In the genomic region with DNA sequence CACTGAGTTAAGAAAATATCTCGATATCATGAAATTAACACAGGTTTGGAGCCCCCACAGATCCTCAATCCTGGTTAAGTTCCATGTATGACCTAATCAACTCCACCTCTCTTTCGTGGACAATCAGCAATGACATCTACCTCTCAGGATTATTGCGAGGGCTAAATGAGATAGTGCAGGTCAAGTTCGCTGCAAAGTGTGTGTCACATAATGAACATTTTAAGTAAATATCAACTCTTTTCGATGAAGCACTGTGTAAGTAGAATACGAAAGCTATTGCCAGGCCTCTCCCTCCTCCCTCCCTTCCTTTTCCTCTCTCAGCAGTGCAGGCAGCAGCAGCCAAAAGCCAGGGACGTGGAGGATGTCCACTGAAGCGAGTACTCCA, we compare ENCODE assay signal across 9 cellular contexts. TPM values are rescaled to one million over a fixed set of nuclear protein-coding genes. Genes with fewer than 3 reads are reported as not detected.
DNase-seq lines count a peak whose midpoint lies in the region; FAIRE-seq and TF ChIP-seq lines count a peak whose summit lies in the region.
"Had no signal": no experiment of that assay in that cellular context is flagged by ENCODE, and none has a peak within 500 bp of the region (broad histone marks: within the 10 kb centered on the region; RNA-seq: fewer than 3 reads in every experiment).

No MANE protein-coding gene starts in this region.

- peaks cover 38% of the 10 kb centered on the region for H3K79me2 ChIP-seq in keratinocyte (ENCODE audit: control insufficient read depth, insufficient read depth, low read length)

- H3K4me3 ChIP-seq in keratinocyte (ENCODE audit: control insufficient read depth in 2 of 3, extremely low read depth in 1 of 3, insufficient read depth in 2 of 3, low read depth in 1 of 3, low read length in 3 of 3) (peak overlapping the region in 2 of 3 experiments; percentile 3 to 28), thymus (ENCODE audit: low read length) (peak overlapping the region; percentile 83)

- peaks cover 0 to 6% of the 10 kb centered on the region in 2 experiments for H3K36me3 ChIP-seq in keratinocyte (ENCODE audit: control insufficient read depth in 2 of 2, extremely low read depth in 1 of 2, insufficient read depth in 2 of 2, low read length in 2 of 2)
- no peaks in the 10 kb centered on the region for H3K36me3 ChIP-seq in thymus (ENCODE audit: control insufficient read depth, insufficient read depth)

- intact Hi-C loops in activated T-helper 2 cell treated with anti-CD3 and anti-CD28 coated beads, Interferon-gamma antibody, Interleukin-2, Interleukin-4, amounts not matched to agents 10 μg/mL and 5 μg/mL and 100 μg/mL, durations not matched to agents 14 hours and 24 hours and 36 hours (cut with micrococcal nuclease) = loop anchor here (5.0 kb wide), 1 partner anchor 66 kb away; no protein-coding TSS in a partner anchor

- peaks cover 9% of the 10 kb centered on the region for H3K27me3 Mint-ChIP-seq in activated T-cell treated with anti-CD3 and anti-CD28 coated beads, Interleukin-2, amount 50 U/mL, for 24 hours
- peaks cover 50% of the 10 kb centered on the region for H3K27me3 Mint-ChIP-seq in activated T-helper 2 cell treated with anti-CD3 and anti-CD28 coated beads, Interferon-gamma antibody, Interleukin-2, Interleukin-4, amounts not matched to agents 10 μg/mL and 5 μg/mL and 100 μg/mL, durations not matched to agents 14 hours and 24 hours and 36 hours (ENCODE audit: low read depth)

- H3K4me1 ChIP-seq in keratinocyte (ENCODE audit: control insufficient read depth, extremely low read depth, insufficient read depth, low read length) = peaks cover 10% of the 10 kb centered on the region
- H3K4me1 ChIP-seq in thymus (ENCODE audit: control insufficient read depth, insufficient read depth, low read length) = no peaks in the 10 kb centered on the region

- WGBS in thymus = 16% methylated on average over 8 of the region's 8 CpGs

- peak overlapping the region; percentile 68 for H3K27ac Mint-ChIP-seq in activated T-cell treated with anti-CD3 and anti-CD28 coated beads, Interleukin-2, amount 50 U/mL, for 24 hours
- H3K27ac Mint-ChIP-seq in activated T-helper 2 cell treated with anti-CD3 and anti-CD28 coated beads, Interferon-gamma antibody, Interleukin-2, Interleukin-4, amounts not matched to agents 10 μg/mL and 5 μg/mL and 100 μg/mL, durations not matched to agents 14 hours and 24 hours and 36 hours = peak overlapping the region; percentile 29

- H3K27ac ChIP-seq in keratinocyte (ENCODE audit: control insufficient read depth, insufficient read depth, low read length) (peak overlapping the region; percentile 57), thymus (ENCODE audit: low read depth) (peak overlapping the region; percentile 38)

- H3K4me1 Mint-ChIP-seq in activated T-cell treated with anti-CD3 and anti-CD28 coated beads, Interleukin-2, amount 50 U/mL, for 24 hours (ENCODE audit: low read depth) = peaks cover 47% of the 10 kb centered on the region
- peaks cover 25% of the 10 kb centered on the region for H3K4me1 Mint-ChIP-seq in activated T-helper 2 cell treated with anti-CD3 and anti-CD28 coated beads, Interferon-gamma antibody, Interleukin-2, Interleukin-4, amounts not matched to agents 10 μg/mL and 5 μg/mL and 100 μg/mL, durations not matched to agents 14 hours and 24 hours and 36 hours (ENCODE audit: low read depth)

- H3K9me3 ChIP-seq in keratinocyte (ENCODE audit: control insufficient read depth, low read depth, low read length) (no peaks in the 10 kb centered on the region), thymus (ENCODE audit: control insufficient read depth) (peaks cover 2% of the 10 kb centered on the region)

- peaks cover 3% of the 10 kb centered on the region for H3K36me3 Mint-ChIP-seq in activated T-cell treated with anti-CD3 and anti-CD28 coated beads, Interleukin-2, amount 50 U/mL, for 24 hours (ENCODE audit: low read depth)
- no peaks in the 10 kb centered on the region for H3K36me3 Mint-ChIP-seq in activated T-helper 2 cell treated with anti-CD3 and anti-CD28 coated beads, Interferon-gamma antibody, Interleukin-2, Interleukin-4, amounts not matched to agents 10 μg/mL and 5 μg/mL and 100 μg/mL, durations not matched to agents 14 hours and 24 hours and 36 hours (ENCODE audit: low read depth)

- no peaks in the 10 kb centered on the region for H3K9me3 Mint-ChIP-seq in activated T-cell treated with anti-CD3 and anti-CD28 coated beads, Interleukin-2, amount 50 U/mL, for 24 hours
- no peaks in the 10 kb centered on the region for H3K9me3 Mint-ChIP-seq in activated T-helper 2 cell treated with anti-CD3 and anti-CD28 coated beads, Interferon-gamma antibody, Interleukin-2, Interleukin-4, amounts not matched to agents 10 μg/mL and 5 μg/mL and 100 μg/mL, durations not matched to agents 14 hours and 24 hours and 36 hours

- no peak for DNase-seq in activated T-cell treated with anti-CD3 and anti-CD28 coated beads, Interleukin-2, amount 50 U/mL, for 24 hours
- DNase-seq in activated T-cell treated with anti-CD3 and anti-CD28 coated beads for 4 hours = no peak
- no peak for DNase-seq in activated T-helper 2 cell treated with anti-CD3 and anti-CD28 coated beads, Interferon-gamma antibody, Interleukin-2, Interleukin-4, amounts not matched to agents 10 μg/mL and 5 μg/mL and 100 μg/mL, durations not matched to agents 14 hours and 24 hours and 36 hours (ENCODE audit: low spot score)
- no peak for DNase-seq in keratinocyte (ENCODE audit: low read depth, low spot score)
- no peak for DNase-seq in DMS53 treated with DMSO at 0.1 percent for 48 hours (lab: John Stamatoyannopoulos, UW; ENCODE audit: unreplicated experiment)
- DNase-seq in NCI-H345 treated with DMSO at 0.1 percent for 48 hours (lab: John Stamatoyannopoulos, UW; ENCODE audit: unreplicated experiment) = no peak
- DNase-seq in central memory CD4-positive, alpha-beta T cell = no peak

- peak; percentile 65 for FAIRE-seq in keratinocyte (lab: Jason Lieb, UNC)
- FAIRE-seq: G401.6 had no signal

- no peak for TF ChIP-seq CTCF in keratinocyte (optimal IDR thresholded peaks at IDR 0.05 in 1 of 3, IDR thresholded peaks at IDR 0.05 in 1 of 3, conservative IDR thresholded peaks at IDR 0.05 in 1 of 3; ENCODE audit: extremely low read depth in 1 of 3, insufficient read depth in 2 of 3, low read length in 3 of 3)

- H4K20me1 ChIP-seq in keratinocyte (ENCODE audit: control insufficient read depth, extremely low read depth, insufficient read depth, low read length) = no peaks in the 10 kb centered on the region

- H2AFZ ChIP-seq in keratinocyte (ENCODE audit: control insufficient read depth, low read length) = peak overlapping the region; percentile 77

- peak overlapping the region; percentile 62 for H3K4me2 ChIP-seq in keratinocyte (ENCODE audit: control insufficient read depth, extremely low read depth, insufficient read depth, low read depth, low read length)

- peak overlapping the region; percentile 52 for H3K9ac ChIP-seq in keratinocyte (ENCODE audit: control insufficient read depth, extremely low read depth, insufficient read depth, low read length)

- no peaks in the 10 kb centered on the region for H3K9me1 ChIP-seq in keratinocyte (ENCODE audit: control insufficient read depth, extremely low read depth, insufficient read depth, low read length)

- peak overlapping the region; percentile 94 for H3K4me3 Mint-ChIP-seq in activated T-cell treated with anti-CD3 and anti-CD28 coated beads, Interleukin-2, amount 50 U/mL, for 24 hours
- H3K4me3 Mint-ChIP-seq in activated T-helper 2 cell treated with anti-CD3 and anti-CD28 coated beads, Interferon-gamma antibody, Interleukin-2, Interleukin-4, amounts not matched to agents 10 μg/mL and 5 μg/mL and 100 μg/mL, durations not matched to agents 14 hours and 24 hours and 36 hours (ENCODE audit: low read depth) = peak overlapping the region; percentile 83

- dilution Hi-C loops in keratinocyte (cut with MboI; ENCODE audit: extremely low pct_ligation_motif_present, low sequenced_read_pairs) = no loop called here

- H3K27me3 ChIP-seq in keratinocyte (ENCODE audit: control insufficient read depth, extremely low read depth, insufficient read depth, low read length) (no peaks in the 10 kb centered on the region), thymus (ENCODE audit: control insufficient read depth, insufficient read depth) (peaks cover 17% of the 10 kb centered on the region)

RNA-seq across cellular contexts. Expression of a gene that starts 0.4 kb away (rescaled TPM):
- total RNA-seq in activated T-helper 2 cell treated with anti-CD3 and anti-CD28 coated beads, Interferon-gamma antibody, Interleukin-2, Interleukin-4, amounts not matched to agents 10 μg/mL and 5 μg/mL and 100 μg/mL, durations not matched to agents 14 hours and 24 hours and 36 hours = 0.52 and 0.97 TPM in 2 replicates
- polyA plus RNA-seq in keratinocyte = 28.9 to 47.8 TPM (median 38.2 TPM) in 3 replicates
- 76.4 TPM for polyA plus RNA-seq in keratinocyte (2011; ENCODE audit: low read depth)
- polyA plus RNA-seq in keratinocyte (2011; cell fraction: cytosol; rRNA removed) = 23.1 and 45.8 TPM in 2 replicates
- polyA plus RNA-seq in keratinocyte (2011; cell fraction: nucleus; rRNA removed) = 52.8 and 62.3 TPM in 2 replicates
- 38.7 and 42.8 TPM in 2 replicates for polyA plus RNA-seq in keratinocyte (2012; ENCODE audit: low replicate concordance)
- polyA minus RNA-seq in keratinocyte = 28.0 to 91.3 TPM (median 69.4 TPM) in 3 replicates
- 44.1 TPM for polyA minus RNA-seq in keratinocyte (2011; cell fraction: cytosol; rRNA and poly(A)+ RNA removed)
- polyA minus RNA-seq in keratinocyte (2011; cell fraction: nucleus; rRNA and poly(A)+ RNA removed) = 64.9 and 170 TPM in 2 replicates
- 9.2 TPM for polyA plus RNA-seq in thymus
